Comparison of ENCODE assay signal across 11 cellular contexts in the genomic region with DNA sequence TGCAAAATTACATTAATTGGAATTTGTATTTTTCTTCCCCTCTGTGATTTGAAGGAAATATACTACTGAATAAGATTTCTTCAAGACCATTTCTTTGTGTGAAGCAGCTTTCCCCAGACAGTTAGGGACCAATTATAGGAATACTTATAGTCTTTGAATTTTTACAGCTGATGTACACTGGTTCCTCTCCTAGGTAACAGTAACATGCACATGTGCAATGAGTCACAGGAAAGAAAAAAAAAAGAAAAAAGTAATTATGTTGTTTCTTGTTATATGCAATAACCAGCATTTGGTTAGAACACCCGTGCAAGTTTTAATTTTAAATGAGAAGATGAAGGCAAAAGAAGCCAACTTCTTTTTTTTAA.
A peak's percentile ranks its signal among the peaks of the same experiment; 100 is the strongest.
DNase-seq lines count a peak whose midpoint lies in the region; ATAC-seq and TF ChIP-seq lines count a peak whose summit lies in the region.
"Had no signal": no experiment of that assay in that cellular context is flagged by ENCODE, and none has a peak within 500 bp of the region (broad histone marks: within the 10 kb centered on the region; RNA-seq: fewer than 3 reads in every experiment).

No MANE protein-coding gene starts in this region.

- TF ChIP-seq EP300 in neural cell (conservative IDR thresholded peaks at IDR 0.05; ENCODE audit: poor library complexity, severe bottlenecking): peak; percentile 57

- CTCF ChIA-PET in BJ (lab: Yijun Ruan, JAX): no interaction called here

- H3K27me3 ChIP-seq in BJ (ENCODE audit: control insufficient read depth, insufficient read depth, low read length) (no peaks in the 10 kb centered on the region), OCI-LY1 (ENCODE audit: insufficient read depth, low read length) (no peaks in the 10 kb centered on the region), neural cell (ENCODE audit: insufficient read depth, low read depth, low read length) (no peaks in the 10 kb centered on the region)

- peak overlapping the region; percentile 82 for H2AFZ ChIP-seq in OCI-LY1 (ENCODE audit: low read length)
- no peak overlapping the region for H2AFZ ChIP-seq in neural cell (ENCODE audit: low read depth, low read length)

- H3K4me1 ChIP-seq in OCI-LY1 (ENCODE audit: insufficient read depth, low read length, severe bottlenecking): peaks cover 23% of the 10 kb centered on the region

- no peak overlapping the region for H3K9ac ChIP-seq in OCI-LY1 (ENCODE audit: low read length)
- no peak overlapping the region for H3K9ac ChIP-seq in neural cell (ENCODE audit: low read length)

- H3K27ac ChIP-seq in OCI-LY1 (ENCODE audit: low read depth, low read length, poor library complexity, severe bottlenecking): no peak overlapping the region
- H3K27ac ChIP-seq in neural cell (ENCODE audit: low read length): peak overlapping the region; percentile 32

- H3K79me2 ChIP-seq in OCI-LY1 (ENCODE audit: insufficient read depth, low read length) (no peaks in the 10 kb centered on the region), neural cell (replicated peaks; ENCODE audit: insufficient read depth, low read length) (no peaks in the 10 kb centered on the region)

- H3K9me2 ChIP-seq in OCI-LY1 (ENCODE audit: low read depth, low read length) (no peaks in the 10 kb centered on the region), neural cell (ENCODE audit: insufficient read depth, low read length) (no peaks in the 10 kb centered on the region)

- H3K9me3 ChIP-seq in OCI-LY1 (ENCODE audit: low read length): no peaks in the 10 kb centered on the region
- no peaks in the 10 kb centered on the region for H3K9me3 ChIP-seq in neural cell (ENCODE audit: low read length)

- H3K4me3 ChIP-seq in BJ (ENCODE audit: low read depth, low read length) (no peak overlapping the region), OCI-LY1 (ENCODE audit: low read depth, low read length, poor library complexity, severe bottlenecking) (no peak overlapping the region), neural cell (ENCODE audit: low read length) (peak overlapping the region; percentile 26)
- H3K4me3 ChIP-seq: lung had no signal

- DNase-seq in BJ (ENCODE audit: low read depth): peak; percentile 22
- DNase-seq in fibroblast of gingiva (ENCODE audit: low read depth): peak; percentile 33
- no peak for DNase-seq in iPS-NIHi7 (ENCODE audit: extremely low spot score)
- no peak for DNase-seq in NCI-H748 treated with DMSO at 0.1 percent for 48 hours (lab: John Stamatoyannopoulos, UW)
- DNase-seq: activated CD4-positive, alpha-beta T cell treated with anti-CD3 and anti-CD28 coated beads, Interleukin-2, amount 10 ng/mL, durations not matched to agents 7 days and 5 days; activated naive CD4-positive, alpha-beta T cell treated with anti-CD3 and anti-CD28 coated beads, Interleukin-2, amount 50 U/mL, for 16 hours had no signal

- POLR2A ChIA-PET in BJ (lab: Charles Lee): no interaction called here

- H4K20me1 ChIP-seq in OCI-LY1 (ENCODE audit: insufficient read depth, low read length) (no peaks in the 10 kb centered on the region), neural cell (ENCODE audit: insufficient read depth) (no peaks in the 10 kb centered on the region)

- H3K4me2 ChIP-seq in OCI-LY1 (ENCODE audit: low read length) (0 out of 2 replicates have a peak overlapping the region, but pooled peaks have one; percentile 27), neural cell (ENCODE audit: low read length) (peak overlapping the region; percentile 25)

- H3F3A ChIP-seq in OCI-LY1 (ENCODE audit: insufficient read depth, low read length) (no peaks in the 10 kb centered on the region), neural cell (ENCODE audit: insufficient read depth, low read length, poor library complexity, severe bottlenecking) (peaks cover 4% of the 10 kb centered on the region)

- TF ChIP-seq CTCF in BJ (IDR thresholded peaks at IDR 0.05; ENCODE audit: insufficient read depth, low read depth, low read length) (no peak), OCI-LY1 (IDR thresholded peaks at IDR 0.05; ENCODE audit: low read length) (no peak), neural cell (IDR thresholded peaks at IDR 0.05; ENCODE audit: poor library complexity, severe bottlenecking) (no peak)

- ATAC-seq in HG03139 (IDR thresholded peaks at IDR 0.05; ENCODE audit: unreplicated experiment) (no peak), HG02938 (IDR thresholded peaks at IDR 0.05; ENCODE audit: unreplicated experiment) (no peak)

- no peaks in the 10 kb centered on the region for H3K36me3 ChIP-seq in BJ (ENCODE audit: control insufficient read depth, insufficient read depth, low read length)
- no peaks in the 10 kb centered on the region for H3K36me3 ChIP-seq in OCI-LY1 (ENCODE audit: insufficient read depth, low read length)
- H3K36me3 ChIP-seq in neural cell (ENCODE audit: insufficient read depth, low read length): no peaks in the 10 kb centered on the region

- no peak for TF ChIP-seq RAD21 in neural cell (conservative IDR thresholded peaks at IDR 0.05)

TF ChIP-seq in neural cell, 6 proteins besides CTCF, POLR2A, EP300 and RAD21:
- TF ChIP-seq REST (IDR thresholded peaks at IDR 0.05; ENCODE audit: borderline replicate concordance) (peak; percentile 63), MXI1 (conservative IDR thresholded peaks at IDR 0.05; ENCODE audit: poor library complexity, severe bottlenecking) (no peak)

Comparison
In these comparisons a context has a peak if more than half of its experiments do, and no peak if none do; other contexts are left out.
1. DNase-seq: peak in BJ (single experiment) and fibroblast of gingiva (single experiment); none in iPS-NIHi7 (single experiment) and NCI-H748 treated with DMSO at 0.1 percent for 48 hours (single experiment).